Comparison of ENCODE assay signal across 22 cellular contexts in the genomic region with DNA sequence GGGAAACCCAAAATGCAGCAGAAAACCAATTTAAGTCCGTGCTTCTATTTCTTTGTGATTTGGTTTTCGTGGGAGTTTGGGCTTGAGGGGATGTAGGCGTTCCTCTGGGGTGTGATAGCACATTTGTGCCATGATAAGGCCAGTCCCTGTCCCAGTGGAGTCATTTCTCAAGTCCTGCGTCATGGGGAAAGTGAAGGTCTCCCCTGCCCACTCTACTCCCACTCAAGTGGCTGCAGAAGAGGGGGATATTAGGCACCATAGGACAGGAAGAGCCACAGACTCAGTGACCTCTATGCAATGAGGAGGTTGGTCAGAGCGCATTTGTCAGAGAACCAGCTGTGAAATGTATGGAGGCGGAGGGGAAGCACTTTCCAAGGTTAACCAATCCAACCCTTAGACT. TPM values are rescaled to one million over a fixed set of nuclear protein-coding genes. Genes with fewer than 3 reads are reported as not detected.
DNase-seq lines count a peak whose midpoint lies in the region; FAIRE-seq lines count a peak whose summit lies in the region.
"Had no signal": no experiment of that assay in that cellular context is flagged by ENCODE, and none has a peak within 500 bp of the region (broad histone marks: within the 10 kb centered on the region; RNA-seq: fewer than 3 reads in every experiment).

No MANE protein-coding gene starts in this region.

- no peaks in the 10 kb centered on the region for H3K36me3 Mint-ChIP-seq in T-helper 2 cell treated with Interferon-gamma antibody and Interleukin-4, amounts not matched to agents 5 μg/mL and 100 μg/mL, for 36 hours (ENCODE audit: low read depth)
- H3K36me3 Mint-ChIP-seq in activated T-helper 2 cell treated with anti-CD3 and anti-CD28 coated beads, Interferon-gamma antibody, Interleukin-2, Interleukin-4, amounts not matched to agents 10 μg/mL and 5 μg/mL and 100 μg/mL, durations not matched to agents 14 hours and 24 hours and 36 hours (ENCODE audit: low read depth) = no peaks in the 10 kb centered on the region
- H3K36me3 Mint-ChIP-seq: CD8-positive, alpha-beta memory T cell had no signal

- H3K4me1 ChIP-seq in BLaER1 treated with 17β-estradiol and CSF1 and Interleukin-3, amounts not matched to agents 10 nM and 100 nM = peaks cover 0 to 59% (median 18%) of the 10 kb centered on the region in 10 experiments; a peak in 15 of 20 replicates
- H3K4me1 ChIP-seq in trophoblast cell (ENCODE audit: control insufficient read depth in 1 of 2, insufficient read depth in 2 of 2, low read length in 2 of 2) = no peaks in the 10 kb centered on the region
- peaks cover 4 to 7% of the 10 kb centered on the region in 2 donors for H3K4me1 ChIP-seq in small intestine (ENCODE audit: control insufficient read depth in 2 of 2, insufficient read depth in 1 of 2, low read depth in 1 of 2, low read length in 1 of 2)

- H2BK5ac ChIP-seq in trophoblast cell (ENCODE audit: low read depth, low read length, poor library complexity) = no peak overlapping the region

- no peak overlapping the region for H2BK120ac ChIP-seq in trophoblast cell (ENCODE audit: insufficient read depth, low read length, poor library complexity)

- 0 out of 22 replicates have a peak, but pooled peaks cover 0 to 5% (median 0%) of the 10 kb centered on the region in 11 experiments for H3K9me3 ChIP-seq in BLaER1 treated with 17β-estradiol and CSF1 and Interleukin-3, amounts not matched to agents 10 nM and 100 nM (replicated peaks in 1 of 11)
- H3K9me3 ChIP-seq in trophoblast cell (ENCODE audit: insufficient read depth, low read depth, low read length) (peaks cover 1% of the 10 kb centered on the region), small intestine (ENCODE audit: control insufficient read depth, low read depth) (no peaks in the 10 kb centered on the region), MG63 (no peaks in the 10 kb centered on the region)
- H3K9me3 ChIP-seq: colonic mucosa, esophagus muscularis mucosa, tibial artery had no signal

- DNase-seq in T-helper 2 cell treated with Interferon-gamma antibody and Interleukin-4, amounts not matched to agents 5 μg/mL and 100 μg/mL, for 36 hours (ENCODE audit: low spot score) = peak; percentile 55
- DNase-seq in T-helper 2 cell (no peak), trophoblast cell (no peak), small intestine (no peak), MG63 (no peak), amniotic stem cell (lab: John Stamatoyannopoulos, UW) (no peak)
- DNase-seq in activated T-helper 2 cell treated with anti-CD3 and anti-CD28 coated beads, Interferon-gamma antibody, Interleukin-2, Interleukin-4, amounts not matched to agents 10 μg/mL and 5 μg/mL and 100 μg/mL, durations not matched to agents 14 hours and 24 hours and 36 hours (ENCODE audit: low spot score) = no peak
- DNase-seq: 8988T; CD8-positive, alpha-beta memory T cell; colonic mucosa; HCEC 1CT; KG1; mammary epithelial cell; NCI-H187; NCI-H526 treated with DMSO at 0.1 percent for 48 hours; tibial artery; WERI-Rb-1 had no signal

- H3K9me3 Mint-ChIP-seq in T-helper 2 cell treated with Interferon-gamma antibody and Interleukin-4, amounts not matched to agents 5 μg/mL and 100 μg/mL, for 36 hours = no peaks in the 10 kb centered on the region
- no peaks in the 10 kb centered on the region for H3K9me3 Mint-ChIP-seq in activated T-helper 2 cell treated with anti-CD3 and anti-CD28 coated beads, Interferon-gamma antibody, Interleukin-2, Interleukin-4, amounts not matched to agents 10 μg/mL and 5 μg/mL and 100 μg/mL, durations not matched to agents 14 hours and 24 hours and 36 hours
- H3K9me3 Mint-ChIP-seq: CD8-positive, alpha-beta memory T cell had no signal

- no peak overlapping the region for H3K4ac ChIP-seq in trophoblast cell (ENCODE audit: low read depth, low read length)

- H3K27me3 Mint-ChIP-seq in T-helper 2 cell treated with Interferon-gamma antibody and Interleukin-4, amounts not matched to agents 5 μg/mL and 100 μg/mL, for 36 hours (ENCODE audit: low read depth) = peaks cover under 1% of the 10 kb centered on the region
- H3K27me3 Mint-ChIP-seq in activated T-helper 2 cell treated with anti-CD3 and anti-CD28 coated beads, Interferon-gamma antibody, Interleukin-2, Interleukin-4, amounts not matched to agents 10 μg/mL and 5 μg/mL and 100 μg/mL, durations not matched to agents 14 hours and 24 hours and 36 hours (ENCODE audit: low read depth) = peaks cover under 1% of the 10 kb centered on the region

- no peak overlapping the region for H3K4me3 ChIP-seq in BLaER1 treated with 17β-estradiol and CSF1 and Interleukin-3, amounts not matched to agents 10 nM and 100 nM
- H3K4me3 ChIP-seq in trophoblast cell (ENCODE audit: low read depth, low read length) (no peak overlapping the region), small intestine (ENCODE audit: low read depth in 1 of 2, low read length in 2 of 2) (no peak overlapping the region), MG63 (no peak overlapping the region)
- H3K4me3 ChIP-seq: colonic mucosa, esophagus muscularis mucosa, SK-N-MC, tibial artery had no signal

- H3K79me1 ChIP-seq in trophoblast cell (ENCODE audit: low read length) = no peaks in the 10 kb centered on the region

- no peak overlapping the region for H3K27ac Mint-ChIP-seq in T-helper 2 cell treated with Interferon-gamma antibody and Interleukin-4, amounts not matched to agents 5 μg/mL and 100 μg/mL, for 36 hours
- H3K27ac Mint-ChIP-seq in activated T-helper 2 cell treated with anti-CD3 and anti-CD28 coated beads, Interferon-gamma antibody, Interleukin-2, Interleukin-4, amounts not matched to agents 10 μg/mL and 5 μg/mL and 100 μg/mL, durations not matched to agents 14 hours and 24 hours and 36 hours = peak overlapping the region; percentile 2
- H3K27ac Mint-ChIP-seq: CD8-positive, alpha-beta memory T cell had no signal

- no peaks in the 10 kb centered on the region for H4K20me1 ChIP-seq in BLaER1 treated with 17β-estradiol and CSF1 and Interleukin-3, amounts not matched to agents 10 nM and 100 nM

- H3K27me3 ChIP-seq in BLaER1 treated with 17β-estradiol and CSF1 and Interleukin-3, amounts not matched to agents 10 nM and 100 nM = no peaks in the 10 kb centered on the region
- H3K27me3 ChIP-seq in trophoblast cell (ENCODE audit: insufficient read depth, low read length) (no peaks in the 10 kb centered on the region), small intestine (ENCODE audit: control insufficient read depth in 2 of 2, insufficient read depth in 2 of 2, low read length in 2 of 2) (no peaks in the 10 kb centered on the region), MG63 (no peaks in the 10 kb centered on the region)
- H3K27me3 ChIP-seq: colonic mucosa, esophagus muscularis mucosa, tibial artery had no signal

- no peak overlapping the region for H4K91ac ChIP-seq in trophoblast cell (ENCODE audit: low read depth, low read length)

- no peak overlapping the region for H4K12ac ChIP-seq in trophoblast cell (ENCODE audit: low read depth, low read length)

- no peak overlapping the region for H3K18ac ChIP-seq in trophoblast cell (ENCODE audit: low read length)

- intact Hi-C loops in activated T-helper 2 cell treated with anti-CD3 and anti-CD28 coated beads, Interferon-gamma antibody, Interleukin-2, Interleukin-4, amounts not matched to agents 10 μg/mL and 5 μg/mL and 100 μg/mL, durations not matched to agents 14 hours and 24 hours and 36 hours (cut with micrococcal nuclease) = loop anchor here (10.0 kb wide), 1 partner anchor 123 kb away; no protein-coding TSS in a partner anchor

- no CpG with 5 or more reads among the region's 6 CpGs for WGBS in trophoblast cell (ENCODE audit: extremely low coverage, insufficient coverage, insufficient read length)
- WGBS in small intestine, 3 donors = 77 to 93% (median 87%) methylated on average over 6 of the region's 6 CpGs

- no peak overlapping the region for H4K8ac ChIP-seq in trophoblast cell (ENCODE audit: low read depth, low read length)

- no peak overlapping the region for H3K14ac ChIP-seq in trophoblast cell (ENCODE audit: low read length)

- no peaks in the 10 kb centered on the region for H3K36me3 ChIP-seq in BLaER1 treated with 17β-estradiol and CSF1 and Interleukin-3, amounts not matched to agents 10 nM and 100 nM
- H3K36me3 ChIP-seq in trophoblast cell (ENCODE audit: control insufficient read depth in 1 of 2, insufficient read depth in 2 of 2, low read length in 2 of 2) (no peaks in the 10 kb centered on the region), small intestine (ENCODE audit: control insufficient read depth in 2 of 2, insufficient read depth in 2 of 2, low read length in 2 of 2) (no peaks in the 10 kb centered on the region), MG63 (no peaks in the 10 kb centered on the region)
- H3K36me3 ChIP-seq: colonic mucosa, esophagus muscularis mucosa, tibial artery, WERI-Rb-1 had no signal

- H3K4me2 ChIP-seq in BLaER1 treated with 17β-estradiol and CSF1 and Interleukin-3, amounts not matched to agents 10 nM and 100 nM = peak overlapping the region in 7 of 11 experiments; percentile 3 to 32 (median 15); a peak in 10 of 22 replicates
- no peak overlapping the region for H3K4me2 ChIP-seq in trophoblast cell (ENCODE audit: low read length)

- FAIRE-seq in small intestine (lab: Jason Lieb, UNC) = no peak
- FAIRE-seq: G401.6 had no signal

- no peaks in the 10 kb centered on the region for H3K79me2 ChIP-seq in trophoblast cell (ENCODE audit: control insufficient read depth, insufficient read depth, low read length, poor library complexity)

- H3K4me3 Mint-ChIP-seq in T-helper 2 cell treated with Interferon-gamma antibody and Interleukin-4, amounts not matched to agents 5 μg/mL and 100 μg/mL, for 36 hours = no peak overlapping the region
- H3K4me3 Mint-ChIP-seq in activated T-helper 2 cell treated with anti-CD3 and anti-CD28 coated beads, Interferon-gamma antibody, Interleukin-2, Interleukin-4, amounts not matched to agents 10 μg/mL and 5 μg/mL and 100 μg/mL, durations not matched to agents 14 hours and 24 hours and 36 hours (ENCODE audit: low read depth) = no peak overlapping the region
- H3K4me3 Mint-ChIP-seq: CD8-positive, alpha-beta memory T cell had no signal

- H3K9ac ChIP-seq in BLaER1 treated with 17β-estradiol and CSF1 and Interleukin-3, amounts not matched to agents 10 nM and 100 nM = no peak overlapping the region
- H3K9ac ChIP-seq in trophoblast cell (ENCODE audit: low read length) = no peak overlapping the region

- H3K27ac ChIP-seq in BLaER1 treated with 17β-estradiol and CSF1 and Interleukin-3, amounts not matched to agents 10 nM and 100 nM = no peak overlapping the region
- H3K27ac ChIP-seq in trophoblast cell (ENCODE audit: low read depth, low read length) = no peak overlapping the region
- H3K27ac ChIP-seq in small intestine (ENCODE audit: low read depth in 1 of 2, low read length in 1 of 2) = no peak overlapping the region
- H3K27ac ChIP-seq: colonic mucosa, esophagus muscularis mucosa, RWPE1, SK-N-MC, tibial artery, WERI-Rb-1 had no signal

- no peak overlapping the region for H2AK5ac ChIP-seq in trophoblast cell (ENCODE audit: low read length)

- no peak overlapping the region for H2BK12ac ChIP-seq in trophoblast cell (ENCODE audit: low read length)

- H3K4me1 Mint-ChIP-seq in T-helper 2 cell treated with Interferon-gamma antibody and Interleukin-4, amounts not matched to agents 5 μg/mL and 100 μg/mL, for 36 hours (ENCODE audit: low read depth) = peaks cover 19% of the 10 kb centered on the region
- H3K4me1 Mint-ChIP-seq in activated T-helper 2 cell treated with anti-CD3 and anti-CD28 coated beads, Interferon-gamma antibody, Interleukin-2, Interleukin-4, amounts not matched to agents 10 μg/mL and 5 μg/mL and 100 μg/mL, durations not matched to agents 14 hours and 24 hours and 36 hours (ENCODE audit: low read depth) = peaks cover 38% of the 10 kb centered on the region

- H3K23ac ChIP-seq in trophoblast cell (ENCODE audit: low read length) = peak overlapping the region; percentile 54

- no peak overlapping the region for H2AFZ ChIP-seq in trophoblast cell (ENCODE audit: insufficient read depth, low read length, poor library complexity)

RNA-seq across cellular contexts. Expression of a gene that starts 52.0 kb away (rescaled TPM):
- 0.09 TPM in 2 replicates for total RNA-seq in activated T-helper 2 cell treated with anti-CD3 and anti-CD28 coated beads, Interferon-gamma antibody, Interleukin-2, Interleukin-4, amounts not matched to agents 10 μg/mL and 5 μg/mL and 100 μg/mL, durations not matched to agents 14 hours and 24 hours and 36 hours
- polyA plus RNA-seq in trophoblast cell (2013) = 22.0 and 23.3 TPM in 2 replicates
- 10 to 100 TPM in 1 of 3 donors, 1 to 10 TPM in 2; 7.3 to 10.1 (median 9.7) TPM for polyA plus RNA-seq in small intestine
- 23.2 and 26.8 TPM in 2 replicates for total RNA-seq in MG63 (2014; rRNA removed; shearing (Covaris generic); ENCODE audit: low replicate concordance)
- polyA plus RNA-seq: CD8-positive, alpha-beta memory T cell had no signal

Comparison
In these comparisons a context has a peak if more than half of its experiments do, and no peak if none do; other contexts are left out.
1. RNA of a gene that starts 52.0 kb away (total RNA-seq): 23.2 to 26.8 TPM in MG63; 0.09 TPM in activated T-helper 2 cell treated with anti-CD3 and anti-CD28 coated beads, Interferon-gamma antibody, Interleukin-2, Interleukin-4, amounts not matched to agents 10 μg/mL and 5 μg/mL and 100 μg/mL, durations not matched to agents 14 hours and 24 hours and 36 hours; every median in the first group is over 10 times any median in the second.